In the genomic region with DNA sequence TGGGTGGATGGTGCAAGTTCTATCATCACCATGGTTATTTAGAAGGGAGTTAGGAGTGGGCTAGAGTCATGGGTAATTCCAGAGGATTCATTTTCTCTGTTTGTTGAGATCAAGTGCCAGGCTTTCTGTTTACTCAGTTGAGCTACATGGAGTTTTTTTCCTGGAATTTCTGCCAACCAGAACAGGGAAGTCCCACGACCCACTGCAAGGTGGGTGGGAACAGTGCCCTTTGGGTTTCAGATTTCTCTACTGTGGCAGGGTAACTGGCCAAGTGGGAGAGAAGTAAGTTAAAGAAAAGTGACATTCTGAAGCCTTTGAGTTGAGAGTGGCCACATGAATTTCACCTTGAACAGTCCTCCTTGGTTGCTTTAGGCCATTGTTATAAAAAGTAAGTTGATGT, we compare ENCODE assay signal across 15 cellular contexts.
DNase-seq lines count a peak whose midpoint lies in the region; ATAC-seq and TF ChIP-seq lines count a peak whose summit lies in the region.
"Had no signal": no experiment of that assay in that cellular context is flagged by ENCODE, and none has a peak within 500 bp of the region (broad histone marks: within the 10 kb centered on the region; RNA-seq: fewer than 3 reads in every experiment).

No MANE protein-coding gene starts in this region.

- no peaks in the 10 kb centered on the region for H3K36me3 ChIP-seq in GM23338 (ENCODE audit: insufficient read depth)
- no peaks in the 10 kb centered on the region for H3K36me3 ChIP-seq in prostate gland
- H3K36me3 ChIP-seq in naive thymus-derived CD4-positive, alpha-beta T cell (ENCODE audit: control insufficient read depth in 2 of 3, insufficient read depth in 3 of 3, low read length in 3 of 3) = no peaks in the 10 kb centered on the region
- H3K36me3 ChIP-seq: BLaER1 had no signal

- H4K20me1 ChIP-seq in GM23338 (replicated peaks; ENCODE audit: insufficient read depth) = no peaks in the 10 kb centered on the region
- H4K20me1 ChIP-seq: BLaER1 had no signal

- H3K27ac ChIP-seq in GM23338 (ENCODE audit: low read depth) (no peak overlapping the region), prostate gland (no peak overlapping the region)
- no peak overlapping the region for H3K27ac ChIP-seq in naive thymus-derived CD4-positive, alpha-beta T cell (ENCODE audit: low read depth, low read length)
- H3K27ac ChIP-seq: BLaER1 had no signal

- H3K4me3 ChIP-seq in GM23338 (no peak overlapping the region), prostate gland (no peak overlapping the region)
- no peak overlapping the region for H3K4me3 ChIP-seq in naive thymus-derived CD4-positive, alpha-beta T cell (ENCODE audit: low read length)
- H3K4me3 ChIP-seq: BLaER1 had no signal

- H3K27ac Mint-ChIP-seq in GM23338 = no peak overlapping the region
- peak overlapping the region in 1 of 9 donors; percentile 68 for H3K27ac Mint-ChIP-seq in naive thymus-derived CD4-positive, alpha-beta T cell
- H3K27ac Mint-ChIP-seq: H9 had no signal

- H2AFZ ChIP-seq in GM23338 = 0 out of 2 replicates have a peak overlapping the region, but pooled peaks have one; percentile 57

- no peak for TF ChIP-seq POLR2A in prostate gland (IDR thresholded peaks at IDR 0.05)

- H3K9me3 ChIP-seq in prostate gland = no peaks in the 10 kb centered on the region
- no peaks in the 10 kb centered on the region for H3K9me3 ChIP-seq in naive thymus-derived CD4-positive, alpha-beta T cell (ENCODE audit: control insufficient read depth in 2 of 3, low read length in 3 of 3)

- H3K4me1 ChIP-seq in GM23338 (ENCODE audit: insufficient read depth) (no peaks in the 10 kb centered on the region), prostate gland (replicated peaks) (no peaks in the 10 kb centered on the region)
- no peaks in the 10 kb centered on the region for H3K4me1 ChIP-seq in naive thymus-derived CD4-positive, alpha-beta T cell (ENCODE audit: control insufficient read depth in 2 of 2, insufficient read depth in 2 of 2, low read length in 2 of 2)
- H3K4me1 ChIP-seq: BLaER1 had no signal

- no peaks in the 10 kb centered on the region for H3K79me2 ChIP-seq in GM23338 (replicated peaks; ENCODE audit: insufficient read depth)

- no peaks in the 10 kb centered on the region for H3F3A ChIP-seq in GM23338 (replicated peaks; ENCODE audit: low read depth)

- ATAC-seq in GM23338 (no peak), left colon (peak; percentile 38)
- ATAC-seq in naive thymus-derived CD4-positive, alpha-beta T cell = no peak

- DNase-seq in NCI-H2171 treated with DMSO at 0.1 percent for 48 hours (lab: John Stamatoyannopoulos, UW) (peak; percentile 27), NCI-H2171 (lab: John Stamatoyannopoulos, UW) (no peak), GM23338 (ENCODE audit: low spot score) (no peak), left colon (no peak), prostate gland (ENCODE audit: low spot score) (peak; percentile 32), OCI-M1 (lab: John Stamatoyannopoulos, UW) (no peak), epidermal melanocyte (ENCODE audit: insufficient read length, low spot score) (no peak)
- DNase-seq in naive thymus-derived CD4-positive, alpha-beta T cell = no peak
- DNase-seq: 8988T; AML-193; CD4-positive, CD25-positive, alpha-beta regulatory T cell; DMS79; GOT3; H9 had no signal

- WGBS in prostate gland = 61% methylated on average over 1 of the region's 1 CpG

- peaks cover 2% of the 10 kb centered on the region for H3K9me3 Mint-ChIP-seq in GM23338
- peaks cover 0 to 8% (median 3%) of the 10 kb centered on the region in 11 donors for H3K9me3 Mint-ChIP-seq in naive thymus-derived CD4-positive, alpha-beta T cell

- intact Hi-C loops in left colon (cut with DNase I, micrococcal nuclease) = no loop called here
- intact Hi-C loops in prostate gland (cut with DNase I) = no loop called here
- intact Hi-C loops in naive thymus-derived CD4-positive, alpha-beta T cell (cut with micrococcal nuclease) = no loop called here

- CTCF ChIA-PET in naive thymus-derived CD4-positive, alpha-beta T cell (lab: Charles Lee) = no interaction called here

- TF ChIP-seq CTCF in GM23338 (conservative IDR thresholded peaks at IDR 0.05; ENCODE audit: low read depth in 2 of 2) (no peak), prostate gland (IDR thresholded peaks at IDR 0.05) (no peak)

- H3K9me2 ChIP-seq in GM23338 (ENCODE audit: insufficient read depth) = peaks cover 8% of the 10 kb centered on the region; the same call in 1 of the 2 replicates

- H3K27me3 Mint-ChIP-seq in GM23338 (ENCODE audit: insufficient read depth, low read depth, poor library complexity) = no peaks in the 10 kb centered on the region
- no peaks in the 10 kb centered on the region for H3K27me3 Mint-ChIP-seq in naive thymus-derived CD4-positive, alpha-beta T cell

- no peak overlapping the region for H3K4me2 ChIP-seq in GM23338
- H3K4me2 ChIP-seq: BLaER1 had no signal

- no peak overlapping the region for H3K4me3 Mint-ChIP-seq in GM23338
- no peak overlapping the region for H3K4me3 Mint-ChIP-seq in naive thymus-derived CD4-positive, alpha-beta T cell
- H3K4me3 Mint-ChIP-seq: CD4-positive, CD25-positive, alpha-beta regulatory T cell; H9 had no signal

- H3K4me1 Mint-ChIP-seq in GM23338 = no peaks in the 10 kb centered on the region; the same call in 2 of the 3 replicates
- H3K4me1 Mint-ChIP-seq in naive thymus-derived CD4-positive, alpha-beta T cell = no peaks in the 10 kb centered on the region
- H3K4me1 Mint-ChIP-seq: CD4-positive, CD25-positive, alpha-beta regulatory T cell had no signal

- peaks cover 2% of the 10 kb centered on the region for H3K36me3 Mint-ChIP-seq in GM23338 (ENCODE audit: low read depth)
- H3K36me3 Mint-ChIP-seq in naive thymus-derived CD4-positive, alpha-beta T cell = peaks cover 0 to 2% (median under 1%) of the 10 kb centered on the region in 5 donors
- H3K36me3 Mint-ChIP-seq: CD4-positive, CD25-positive, alpha-beta regulatory T cell had no signal

- POLR2A ChIA-PET in naive thymus-derived CD4-positive, alpha-beta T cell (lab: Charles Lee) = no interaction called here

- H3K27me3 ChIP-seq in GM23338 (ENCODE audit: insufficient read depth) = no peaks in the 10 kb centered on the region
- H3K27me3 ChIP-seq in prostate gland (replicated peaks; ENCODE audit: insufficient read depth) = no peaks in the 10 kb centered on the region
- no peaks in the 10 kb centered on the region for H3K27me3 ChIP-seq in naive thymus-derived CD4-positive, alpha-beta T cell (ENCODE audit: control insufficient read depth in 2 of 2, insufficient read depth in 2 of 2, low read length in 2 of 2)
- H3K27me3 ChIP-seq: BLaER1 had no signal

TF ChIP-seq in GM23338, 12 proteins besides CTCF, POLR2A, EP300 and RAD21:
- TF ChIP-seq EZH2phosphoT487 (IDR thresholded peaks at IDR 0.05; ENCODE audit: unreplicated experiment) = no peak
- TF ChIP-seq JUNB (IDR thresholded peaks at IDR 0.05; ENCODE audit: unreplicated experiment) = no peak
- TF ChIP-seq ZNF114 (CRISPR knock-in tag; IDR thresholded peaks at IDR 0.05) = no peak
- TF ChIP-seq EZH2 (IDR thresholded peaks at IDR 0.05; ENCODE audit: low read depth, unreplicated experiment) = no peak
- TF ChIP-seq POLR2AphosphoS5 (IDR thresholded peaks at IDR 0.05; ENCODE audit: low read depth) = no peak
- no peak for TF ChIP-seq NANOG (IDR thresholded peaks at IDR 0.05; ENCODE audit: borderline replicate concordance)

Comparison
In these comparisons a context has a peak if more than half of its experiments do, and no peak if none do; other contexts are left out.
1. DNase-seq: peak in NCI-H2171 treated with DMSO at 0.1 percent for 48 hours (single experiment) and prostate gland (single experiment); none in NCI-H2171 (single experiment), GM23338 (single experiment), left colon (0 of 2), OCI-M1 (single experiment), naive thymus-derived CD4-positive, alpha-beta T cell (0 of 9) and epidermal melanocyte (single experiment).